In the genomic region with DNA sequence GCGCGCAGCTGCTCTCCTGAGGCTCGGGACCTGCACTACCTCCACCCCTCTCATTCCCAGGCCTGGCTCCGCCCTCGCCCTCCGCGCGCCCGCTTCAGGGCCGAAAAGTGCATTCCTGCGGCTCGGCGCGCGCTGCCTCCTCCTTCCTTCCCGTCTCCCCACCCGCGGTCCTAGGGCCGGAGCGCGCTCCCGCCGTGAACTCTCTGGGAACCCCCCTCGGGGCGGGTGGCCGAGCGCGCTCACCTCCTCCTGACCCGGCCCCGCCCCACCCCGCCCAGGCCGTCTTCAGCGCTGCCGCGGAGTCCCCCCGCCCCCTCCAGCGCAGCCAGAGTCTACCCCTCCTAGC, we compare ENCODE assay signal across 8 cellular contexts. TPM values are rescaled to one million over a fixed set of nuclear protein-coding genes. Genes with fewer than 3 reads are reported as not detected.
DNase-seq lines count a peak whose midpoint lies in the region; ATAC-seq, FAIRE-seq and TF ChIP-seq lines count a peak whose summit lies in the region.

No MANE protein-coding gene starts in this region.

- H3K36me3 ChIP-seq in left ventricle myocardium inferior: no peaks in the 10 kb centered on the region

- peak overlapping the region; percentile 84 for H3K4me3 ChIP-seq in left ventricle myocardium inferior

- no peaks in the 10 kb centered on the region for H3K9me3 ChIP-seq in T-helper 17 cell (ENCODE audit: control insufficient read depth, low read length, poor library complexity, severe bottlenecking)
- H3K9me3 ChIP-seq in left ventricle myocardium inferior (replicated peaks): no peaks in the 10 kb centered on the region

- peaks cover 11% of the 10 kb centered on the region; the same call in 1 of the 2 replicates for H3K36me3 Mint-ChIP-seq in HFFc6 (ENCODE audit: low read depth)
- H3K36me3 Mint-ChIP-seq in T-helper 17 cell (ENCODE audit: low read depth): peaks cover 10% of the 10 kb centered on the region

- no peak for TF ChIP-seq CTCF in HFFc6 (IDR thresholded peaks at IDR 0.05)
- no peak for TF ChIP-seq CTCF in left ventricle myocardium inferior (IDR thresholded peaks at IDR 0.05; ENCODE audit: borderline replicate concordance)

- H3K27ac ChIP-seq in angular gyrus (ENCODE audit: low read depth, low read length) (peak overlapping the region; percentile 93), left ventricle myocardium inferior (replicated peaks) (peak overlapping the region; percentile 100)

- H3K4me3 Mint-ChIP-seq in HFFc6 (peak overlapping the region; percentile 99), T-helper 17 cell (peak overlapping the region; percentile 100)

- H3K4me1 ChIP-seq in left ventricle myocardium inferior: peaks cover 86% of the 10 kb centered on the region

- intact Hi-C loops in left ventricle myocardium inferior (cut with micrococcal nuclease): no loop called here
- intact Hi-C loops in posterior vena cava (cut with DNase I): no loop called here

- H3K4me1 Mint-ChIP-seq in HFFc6 (ENCODE audit: low read depth) (peaks cover 84% of the 10 kb centered on the region), T-helper 17 cell (peaks cover 69% of the 10 kb centered on the region)

- peak; percentile 98 for DNase-seq in GM03348 (ENCODE audit: low spot score)
- DNase-seq in HFFc6: peak; percentile 87
- peak; percentile 32 for DNase-seq in NCI-H1105 (lab: John Stamatoyannopoulos, UW)
- peak; percentile 54 to 80 (median 78) for DNase-seq in T-helper 17 cell
- DNase-seq in left ventricle myocardium inferior: peak; percentile 95
- DNase-seq in posterior vena cava (ENCODE audit: low spot score): peak; percentile 97
- DNase-seq in urothelium cell line (ENCODE audit: low spot score): peak; percentile 97

- ATAC-seq in T-helper 17 cell: peak; percentile 69

- H3K27me3 Mint-ChIP-seq in HFFc6 (ENCODE audit: insufficient read depth) (peaks cover 3% of the 10 kb centered on the region), T-helper 17 cell (no peaks in the 10 kb centered on the region)

- no peaks in the 10 kb centered on the region for H3K9me3 Mint-ChIP-seq in HFFc6

- no peaks in the 10 kb centered on the region for H3K27me3 ChIP-seq in left ventricle myocardium inferior (ENCODE audit: low read depth)

- H3K27ac Mint-ChIP-seq in HFFc6 (peak overlapping the region; percentile 96), T-helper 17 cell (peak overlapping the region; percentile 95)

- no peak for FAIRE-seq in urothelium cell line (lab: Jason Lieb, UNC)

RNA-seq across cellular contexts. Expression of gene RARG, which starts 11.2 kb away (rescaled TPM):
- total RNA-seq in HFFc6 (2021; fragmentation: NEBNext Ultra II Directional; extraction: Animal tissue kit (Norgen Biotek cat#: 25700)): 10 to 100 TPM; 47.2 to 80.5 (median 71.0) TPM
- total RNA-seq in T-helper 17 cell (10 to 100 TPM; 57.6 to 57.8 TPM), left ventricle myocardium inferior (14.9 TPM), posterior vena cava (10 to 100 TPM; 33.4 to 38.1 TPM)

RNA-seq across cellular contexts. Expression of gene ITGB7, which starts 13.8 kb away (rescaled TPM):
- 1 to 10 TPM in 3 of 6 experiments, under 1 TPM in 3; 0.35 to 1.5 (median 0.93) TPM for total RNA-seq in HFFc6 (2021; fragmentation: NEBNext Ultra II Directional; extraction: Animal tissue kit (Norgen Biotek cat#: 25700))
- total RNA-seq in T-helper 17 cell: 100 to 1,000 TPM; 306 to 367 TPM
- total RNA-seq in left ventricle myocardium inferior: 1.1 TPM
- total RNA-seq in posterior vena cava: 1 to 10 TPM; 2.1 to 2.9 TPM

RNA-seq across cellular contexts. Expression of gene CSAD, which starts 40.1 kb away (rescaled TPM):
- 10 to 100 TPM; 13.9 to 17.1 (median 16.0) TPM for total RNA-seq in HFFc6 (2021; fragmentation: NEBNext Ultra II Directional; extraction: Animal tissue kit (Norgen Biotek cat#: 25700))
- total RNA-seq in T-helper 17 cell (10 to 100 TPM; 57.2 to 61.0 TPM), left ventricle myocardium inferior (12.2 TPM), posterior vena cava (10 to 100 TPM; 16.4 to 22.3 TPM)

RNA-seq across cellular contexts. Expression of gene ZNF740, which starts 40.3 kb away (rescaled TPM):
- 10 to 100 TPM; 17.3 to 25.7 (median 19.3) TPM for total RNA-seq in HFFc6 (2021; fragmentation: NEBNext Ultra II Directional; extraction: Animal tissue kit (Norgen Biotek cat#: 25700))
- total RNA-seq in T-helper 17 cell (10 to 100 TPM; 24.3 to 34.6 TPM), left ventricle myocardium inferior (26.5 TPM), posterior vena cava (10 to 100 TPM; 23.7 to 27.4 TPM)

RNA-seq across cellular contexts. Expression of gene ESPL1, which starts 47.3 kb away (rescaled TPM):
- 10 to 100 TPM in 5 of 6 experiments, 1 to 10 TPM in 1; 7.0 to 16.1 (median 14.1) TPM for total RNA-seq in HFFc6 (2021; fragmentation: NEBNext Ultra II Directional; extraction: Animal tissue kit (Norgen Biotek cat#: 25700))
- under 1 TPM; 0.30 to 0.83 TPM for total RNA-seq in T-helper 17 cell
- total RNA-seq in left ventricle myocardium inferior: 0.36 TPM
- total RNA-seq in posterior vena cava: 1 to 10 TPM in 1 of 2 donors, under 1 TPM in 1; 0.62 to 1.0 TPM

Comparison
In these comparisons a context has a peak if more than half of its experiments do, and no peak if none do; other contexts are left out.
1. Peak in every context shown above with its lines: DNase-seq, ATAC-seq, H3K4me3 ChIP-seq and H3K27ac ChIP-seq.
2. DNase-seq: peak in every context shown above with its lines; median percentile 98 in GM03348; 97 in posterior vena cava; 97 in urothelium cell line; 95 in left ventricle myocardium inferior; 87 in HFFc6; 78 in T-helper 17 cell; 32 in NCI-H1105.
3. RNA of gene ITGB7, which starts 13.8 kb away (total RNA-seq): 306 to 367 TPM in T-helper 17 cell; 2.1 to 2.9 TPM in posterior vena cava, 1.1 TPM in left ventricle myocardium inferior (single experiment) and 0.35 to 1.5 TPM in HFFc6; every median in the first group is over 10 times any median in the second.